In the genomic region with DNA sequence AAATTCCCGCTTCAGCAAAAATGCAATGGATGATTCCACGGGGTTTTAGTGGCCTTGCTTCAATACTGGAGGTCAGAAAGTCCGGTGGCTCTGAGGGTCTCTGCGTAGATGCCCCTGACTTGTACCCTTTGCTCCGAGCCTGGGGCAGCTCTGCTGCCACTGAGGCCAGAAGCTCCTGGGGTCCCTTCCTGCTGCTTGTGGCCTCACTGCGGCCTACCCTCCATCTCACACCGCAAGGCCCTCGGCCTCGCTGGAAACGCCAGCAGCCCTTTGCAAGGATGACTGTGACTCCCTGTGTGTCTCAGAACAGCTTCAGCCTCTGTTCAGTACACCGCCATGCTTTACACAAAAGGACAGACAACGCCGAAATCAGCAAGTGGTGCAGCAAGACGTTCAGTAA, we compare ENCODE assay signal across 10 cellular contexts.
"Had no signal": no experiment of that assay in that cellular context is flagged by ENCODE, and none has a peak within 500 bp of the region (broad histone marks: within the 10 kb centered on the region; RNA-seq: fewer than 3 reads in every experiment).

No MANE protein-coding gene starts in this region.

- H3K9ac ChIP-seq: GM23248 had no signal

- DNase-seq: GM23248, GOT3, H7, H9, HCEC 1CT, HFFc6 had no signal

- H3K27ac ChIP-seq: GM23248 had no signal

- H3K27ac Mint-ChIP-seq: GM23338, HFFc6 had no signal

- H2AFZ ChIP-seq: GM23248, GM23338 had no signal

- H3K4me3 Mint-ChIP-seq: GM23338, H9, HFFc6 had no signal

- H3K9me3 ChIP-seq: HAP-1 had no signal

- FAIRE-seq: H54 had no signal

- ATAC-seq: GM23338, HCT116 had no signal

- H3K4me3 ChIP-seq: GM23248, GM23338, HAP-1 had no signal

- H3K4me2 ChIP-seq: GM23338 had no signal

- H3K36me3 ChIP-seq: HAP-1 had no signal
